7 cellular contexts compared by ENCODE assay signal in the genomic region with DNA sequence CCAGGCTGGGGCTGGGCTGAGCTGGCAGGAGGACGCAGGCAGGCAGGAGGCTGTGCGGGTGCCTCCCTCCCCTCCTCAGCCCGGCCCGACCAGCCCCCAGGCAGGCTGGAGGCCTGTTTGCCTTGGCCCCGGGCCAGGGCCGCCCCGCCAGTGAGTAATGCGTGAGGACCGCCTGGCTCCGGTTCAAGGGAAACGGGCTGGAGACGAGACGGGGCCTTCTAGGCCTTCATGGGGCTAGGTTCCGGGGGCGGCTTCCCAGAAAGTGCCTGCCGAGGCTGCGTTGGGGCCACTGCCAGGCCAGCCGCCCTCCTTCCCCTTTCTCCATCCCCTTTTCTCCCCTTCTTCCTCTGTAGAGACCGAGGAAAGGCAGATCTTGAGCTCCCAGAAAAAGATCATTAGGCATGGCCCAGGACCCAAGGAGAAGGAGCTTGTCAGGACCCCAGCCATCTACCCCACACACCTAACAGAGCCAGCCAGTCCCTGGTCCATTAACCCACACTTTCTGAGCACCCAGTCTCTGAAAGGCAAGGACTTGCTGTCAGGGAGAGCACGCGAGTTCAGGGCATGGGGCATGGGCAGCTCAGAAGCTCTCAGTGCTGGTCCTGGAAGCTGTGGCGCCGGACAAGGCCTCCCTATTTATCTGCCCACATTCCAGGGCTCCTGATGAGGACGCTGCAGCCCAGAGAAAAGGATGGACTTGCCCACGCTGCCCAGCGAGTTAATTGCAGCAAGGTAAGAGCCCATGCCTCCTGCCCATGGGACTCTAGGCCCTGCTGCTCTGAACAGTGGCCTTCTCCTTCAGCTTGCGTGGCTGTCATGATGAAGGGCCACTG. TPM values are rescaled to one million over a fixed set of nuclear protein-coding genes. Genes with fewer than 3 reads are reported as not detected.
DNase-seq lines count a peak whose midpoint lies in the region; TF ChIP-seq lines count a peak whose summit lies in the region.

No MANE protein-coding gene starts in this region.

- DNase-seq in HT-29 (ENCODE audit: low spot score) (peak; percentile 72), Peyer's patch (peak; percentile 32 to 80 (median 78)), fibroblast of peridontal ligament (ENCODE audit: extremely low read depth) (peak; percentile 87), occipital lobe (lab: John Stamatoyannopoulos, UW) (peak; percentile 59), GM13977 (ENCODE audit: low spot score) (no peak), Karpas-422 (no peak), erythroblast (lab: John Stamatoyannopoulos, UW) (no peak)

- no peaks in the 10 kb centered on the region for H3K27me3 ChIP-seq in Peyer's patch
- H3K27me3 ChIP-seq in Karpas-422 (ENCODE audit: low read length) = no peaks in the 10 kb centered on the region

- no peak overlapping the region for H3K4me2 ChIP-seq in Karpas-422 (ENCODE audit: low read depth, low read length, poor library complexity, severe bottlenecking)

- in situ Hi-C loops in GM13977 (cut with MboI; ENCODE audit: low pct_unique_long_range_greater_than_20kb, low sequenced_read_pairs, unreplicated experiment) = no loop called here

- no peaks in the 10 kb centered on the region for H3K9me2 ChIP-seq in Karpas-422 (replicated peaks; ENCODE audit: insufficient read depth, low read length)

- TF ChIP-seq POLR2A in Peyer's patch (IDR thresholded peaks at IDR 0.05) (no peak), erythroblast (IDR thresholded peaks at IDR 0.05; ENCODE audit: low read length) (no peak)

- H3K4me1 ChIP-seq in Peyer's patch (peaks cover 0 to 14% (median 2%) of the 10 kb centered on the region in 4 donors), Karpas-422 (ENCODE audit: low read length) (no peaks in the 10 kb centered on the region)

- no peak overlapping the region for H3K9ac ChIP-seq in Karpas-422 (ENCODE audit: low read length)

- H3K27ac ChIP-seq in Peyer's patch = peak overlapping the region in 3 of 4 donors; percentile 41 to 54 (median 42)
- H3K27ac ChIP-seq in Karpas-422 (ENCODE audit: low read length) = no peak overlapping the region

- no peaks in the 10 kb centered on the region for H3K79me2 ChIP-seq in Karpas-422 (ENCODE audit: low read length)

- H3K9me3 ChIP-seq in Peyer's patch = no peaks in the 10 kb centered on the region
- H3K9me3 ChIP-seq in Karpas-422 (ENCODE audit: low read length) = no peaks in the 10 kb centered on the region

- H3K36me3 ChIP-seq in Peyer's patch (no peaks in the 10 kb centered on the region), Karpas-422 (ENCODE audit: insufficient read depth, low read length) (no peaks in the 10 kb centered on the region)

- H4K20me1 ChIP-seq in Karpas-422 (ENCODE audit: insufficient read depth, low read depth, low read length) = no peaks in the 10 kb centered on the region

- TF ChIP-seq CTCF in Peyer's patch (IDR thresholded peaks at IDR 0.05) (no peak), GM13977 (IDR thresholded peaks at IDR 0.05; ENCODE audit: extremely low read depth, insufficient read depth, missing control alignments) (no peak)

- no peak overlapping the region for H2AFZ ChIP-seq in Karpas-422 (ENCODE audit: low read length)

- no peak overlapping the region for H3K4me3 ChIP-seq in Peyer's patch
- H3K4me3 ChIP-seq in Karpas-422 (ENCODE audit: low read length) = no peak overlapping the region

RNA-seq across cellular contexts. Expression of a gene that starts 48.5 kb away (rescaled TPM):
- 70.8 and 72.3 TPM in 2 replicates for total RNA-seq in HT-29 (2014; rRNA removed; shearing (Covaris generic))
- total RNA-seq in Peyer's patch (100 to 1,000 TPM in 1 of 4 donors, 10 to 100 TPM in 3; 42.9 to 100 (median 68.7) TPM), occipital lobe (18.7 TPM)
- 1.3 and 2.1 TPM in 2 replicates for total RNA-seq in Karpas-422 (2014; rRNA removed; shearing (Covaris generic); ENCODE audit: low replicate concordance)

Comparison
In these comparisons a context has a peak if more than half of its experiments do, and no peak if none do; other contexts are left out.
1. DNase-seq: peak in HT-29 (single experiment), Peyer's patch (3 of 3), fibroblast of peridontal ligament (single experiment) and occipital lobe (single experiment); none in GM13977 (single experiment), Karpas-422 (single experiment) and erythroblast (0 of 2).